ENCODE assay signal across 14 cellular contexts in the genomic region with DNA sequence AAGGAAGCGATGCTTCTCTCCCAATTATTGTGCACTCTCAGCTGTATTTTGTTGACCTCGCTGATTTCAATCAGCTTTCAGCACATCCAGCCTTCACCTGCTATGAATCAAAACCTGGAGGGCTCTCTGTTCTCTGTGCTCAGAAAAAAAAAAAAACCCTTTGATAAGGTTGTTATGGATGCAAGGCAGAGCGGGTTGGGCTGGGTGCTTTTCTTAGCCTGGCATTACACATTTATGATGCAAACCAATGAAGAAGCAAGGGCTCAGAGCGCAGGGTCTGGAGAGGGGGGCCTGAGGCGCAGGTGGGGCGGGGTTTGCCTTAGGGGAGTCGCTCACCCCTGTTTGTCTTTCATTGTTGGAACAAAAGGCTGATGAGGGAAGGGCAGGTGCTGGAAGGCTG.
DNase-seq lines count a peak whose midpoint lies in the region; ATAC-seq lines count a peak whose summit lies in the region.
"Had no signal": no experiment of that assay in that cellular context is flagged by ENCODE, and none has a peak within 500 bp of the region (broad histone marks: within the 10 kb centered on the region; RNA-seq: fewer than 3 reads in every experiment).

No MANE protein-coding gene starts in this region.

- ATAC-seq in HG02970 (IDR thresholded peaks at IDR 0.05; ENCODE audit: low FRiP score, unreplicated experiment) = no peak
- ATAC-seq: activated CD8-positive, alpha-beta T cell treated with anti-CD3 and anti-CD28 coated beads for 36 hours had no signal

- peak; percentile 19 for DNase-seq in ELF-1 (ENCODE audit: low read depth, low spot score)
- peak; percentile 90 for DNase-seq in NCI-H1417 treated with DMSO at 0.1 percent for 48 hours (lab: John Stamatoyannopoulos, UW)
- peak; percentile 77 for DNase-seq in NCI-H510A treated with DMSO at 0.1 percent for 48 hours (lab: John Stamatoyannopoulos, UW)
- peak; percentile 21 for DNase-seq in iPS-NIHi11 (ENCODE audit: low spot score)
- no peak for DNase-seq in DMS 273 treated with DMSO at 0.1 percent for 48 hours (lab: John Stamatoyannopoulos, UW)
- DNase-seq in kidney glomerular epithelial cell (lab: John Stamatoyannopoulos, UW) = no peak
- DNase-seq: activated CD8-positive, alpha-beta T cell treated with anti-CD3 and anti-CD28 coated beads for 36 hours; cortex of kidney; NCI-H2029 treated with DMSO at 0.1 percent for 48 hours; Peyer's patch; stimulated activated CD4-positive, alpha-beta T cell treated with anti-CD3 and anti-CD28 coated beads, Interleukin-4, amount 100 ng/mL, for 1 hour; stomach; transverse colon had no signal

Comparison
In these comparisons a context has a peak if more than half of its experiments do, and no peak if none do; other contexts are left out.
1. DNase-seq: peak in ELF-1 (single experiment), NCI-H1417 treated with DMSO at 0.1 percent for 48 hours (single experiment), NCI-H510A treated with DMSO at 0.1 percent for 48 hours (single experiment) and iPS-NIHi11 (single experiment); none in DMS 273 treated with DMSO at 0.1 percent for 48 hours (single experiment) and kidney glomerular epithelial cell (single experiment).